ENCODE assay signal across 20 cellular contexts in the genomic region with DNA sequence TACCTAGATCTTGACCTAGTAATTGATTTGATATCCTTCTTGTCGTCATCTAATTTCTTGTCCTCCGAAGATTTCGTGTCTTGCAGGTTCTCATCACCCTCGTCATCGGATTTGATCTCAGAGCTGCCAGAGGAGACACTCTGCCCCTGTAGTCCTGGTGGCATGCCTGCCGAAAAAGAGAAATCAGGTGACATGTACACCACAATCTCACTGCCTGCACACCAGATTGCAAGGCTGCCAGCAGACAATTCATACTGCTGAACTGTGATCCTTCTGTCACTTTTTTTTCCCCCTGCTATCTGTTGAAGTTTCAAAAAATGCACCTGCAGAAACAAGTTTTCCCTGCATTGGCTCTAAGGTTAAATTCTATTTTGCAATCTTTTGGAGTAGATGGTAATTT.
DNase-seq lines count a peak whose midpoint lies in the region; ATAC-seq, FAIRE-seq and TF ChIP-seq lines count a peak whose summit lies in the region.
"Had no signal": no experiment of that assay in that cellular context is flagged by ENCODE, and none has a peak within 500 bp of the region (broad histone marks: within the 10 kb centered on the region; RNA-seq: fewer than 3 reads in every experiment).

No MANE protein-coding gene starts in this region.

- TF ChIP-seq CTCF in OCI-LY3 (IDR thresholded peaks at IDR 0.05; ENCODE audit: low read depth, low read length) = no peak
- no peak for TF ChIP-seq CTCF in kidney (IDR thresholded peaks at IDR 0.05; ENCODE audit: borderline replicate concordance, extremely low read depth, insufficient read depth)

- H3K9ac ChIP-seq in OCI-LY3 (ENCODE audit: low read length) (no peak overlapping the region), kidney (ENCODE audit: low read length in 2 of 2) (no peak overlapping the region)

- in situ Hi-C loops in G401 (cut with HindIII; ENCODE audit: low sequenced_read_pairs) = no loop called here

- peaks cover 79% of the 10 kb centered on the region for H3K79me2 ChIP-seq in OCI-LY3 (ENCODE audit: low read length)

- no peaks in the 10 kb centered on the region for H3K27me3 Mint-ChIP-seq in stimulated activated memory B cell treated with anti-CD40 and anti-IgM and Interleukin-4, amounts not matched to agents 10 μg/mL and 1 μg/mL and 100 μg/mL, for 72 hours
- H3K27me3 Mint-ChIP-seq: CD4-positive, alpha-beta T cell had no signal

- ATAC-seq in stimulated activated memory B cell treated with anti-CD40 and anti-IgM and Interleukin-4, amounts not matched to agents 10 μg/mL and 1 μg/mL and 100 μg/mL, for 72 hours = no peak
- ATAC-seq in GM21825 (IDR thresholded peaks at IDR 0.05; ENCODE audit: unreplicated experiment) = no peak
- ATAC-seq: K562 had no signal

- H4K20me1 ChIP-seq in OCI-LY3 (ENCODE audit: insufficient read depth, low read length) = no peaks in the 10 kb centered on the region

- H3K27ac ChIP-seq in OCI-LY3 (ENCODE audit: low read length) (0 out of 2 replicates have a peak overlapping the region, but pooled peaks have one; percentile 1), kidney (ENCODE audit: low read depth in 2 of 2, low read length in 2 of 2) (no peak overlapping the region)
- H3K27ac ChIP-seq: C4-2B, HL-60 had no signal

- peaks cover 84% of the 10 kb centered on the region for H3K36me3 ChIP-seq in OCI-LY3 (replicated peaks; ENCODE audit: low read depth, low read length)
- peaks cover 0 to 4% of the 10 kb centered on the region in 2 donors for H3K36me3 ChIP-seq in kidney (ENCODE audit: control insufficient read depth in 1 of 2, insufficient read depth in 2 of 2, low read length in 2 of 2)
- H3K36me3 ChIP-seq: HAP-1 had no signal

- H3K4me1 ChIP-seq in OCI-LY3 (ENCODE audit: low read length) = peaks cover 73% of the 10 kb centered on the region
- H3K4me1 ChIP-seq in kidney (ENCODE audit: control insufficient read depth in 1 of 2, insufficient read depth in 1 of 2, low read depth in 1 of 2, low read length in 2 of 2) = peaks cover 0 to 4% of the 10 kb centered on the region in 2 donors

- peaks cover 79% of the 10 kb centered on the region for H3K36me3 Mint-ChIP-seq in stimulated activated memory B cell treated with anti-CD40 and anti-IgM and Interleukin-4, amounts not matched to agents 10 μg/mL and 1 μg/mL and 100 μg/mL, for 72 hours

- no peaks in the 10 kb centered on the region for H3K9me3 ChIP-seq in OCI-LY3 (ENCODE audit: insufficient read depth, low read length)
- no peaks in the 10 kb centered on the region for H3K9me3 ChIP-seq in kidney (ENCODE audit: control insufficient read depth in 1 of 2, low read length in 2 of 2)
- H3K9me3 ChIP-seq: Caco-2, HAP-1 had no signal

- intact Hi-C loops in kidney (cut with DNase I) = loop anchor here (5.0 to 10.0 kb wide), 2 partner anchors 172 to 1345 kb away; no protein-coding TSS in a partner anchor

- DNase-seq in G401 (ENCODE audit: low spot score) (peak; percentile 69), cerebellar cortex (ENCODE audit: low spot score) (peak; percentile 56), SK-N-DZ (ENCODE audit: low spot score) (no peak), DMS53 (lab: John Stamatoyannopoulos, UW) (no peak), kidney (no peak)
- DNase-seq: ACHN; Caco-2; CD4-positive, alpha-beta T cell; DMS79; GF-D8; IMR-90 had no signal

- H3K4me3 Mint-ChIP-seq in stimulated activated memory B cell treated with anti-CD40 and anti-IgM and Interleukin-4, amounts not matched to agents 10 μg/mL and 1 μg/mL and 100 μg/mL, for 72 hours = no peak overlapping the region
- H3K4me3 Mint-ChIP-seq: CD4-positive, alpha-beta T cell had no signal

- H3K27ac Mint-ChIP-seq in stimulated activated memory B cell treated with anti-CD40 and anti-IgM and Interleukin-4, amounts not matched to agents 10 μg/mL and 1 μg/mL and 100 μg/mL, for 72 hours = peak overlapping the region; percentile 86
- H3K27ac Mint-ChIP-seq: CD4-positive, alpha-beta T cell had no signal

- H3K4me2 ChIP-seq in OCI-LY3 (ENCODE audit: low read length) = no peak overlapping the region

- H3K4me1 Mint-ChIP-seq in stimulated activated memory B cell treated with anti-CD40 and anti-IgM and Interleukin-4, amounts not matched to agents 10 μg/mL and 1 μg/mL and 100 μg/mL, for 72 hours = peaks cover 44% of the 10 kb centered on the region

- no peaks in the 10 kb centered on the region for H3K27me3 ChIP-seq in OCI-LY3 (ENCODE audit: low read depth, low read length)

- H2AFZ ChIP-seq in OCI-LY3 (ENCODE audit: low read depth, low read length) = no peak overlapping the region

- no peaks in the 10 kb centered on the region for H3K9me3 Mint-ChIP-seq in stimulated activated memory B cell treated with anti-CD40 and anti-IgM and Interleukin-4, amounts not matched to agents 10 μg/mL and 1 μg/mL and 100 μg/mL, for 72 hours
- H3K9me3 Mint-ChIP-seq: CD4-positive, alpha-beta T cell had no signal

- no peak for FAIRE-seq in kidney (lab: Jason Lieb, UNC)
- FAIRE-seq: A204.1, H1, K562 had no signal

- H3K4me3 ChIP-seq in OCI-LY3 (ENCODE audit: low read length) = no peak overlapping the region
- H3K4me3 ChIP-seq in kidney (ENCODE audit: low read length in 2 of 2) = no peak overlapping the region
- H3K4me3 ChIP-seq: HAP-1, K562 had no signal

Comparison
In these comparisons a context has a peak if more than half of its experiments do, and no peak if none do; other contexts are left out.
1. DNase-seq: peak in G401 (single experiment) and cerebellar cortex (single experiment); none in SK-N-DZ (single experiment), DMS53 (single experiment) and kidney (single experiment).